Comparison of ENCODE assay signal across 38 cellular contexts in the genomic region with DNA sequence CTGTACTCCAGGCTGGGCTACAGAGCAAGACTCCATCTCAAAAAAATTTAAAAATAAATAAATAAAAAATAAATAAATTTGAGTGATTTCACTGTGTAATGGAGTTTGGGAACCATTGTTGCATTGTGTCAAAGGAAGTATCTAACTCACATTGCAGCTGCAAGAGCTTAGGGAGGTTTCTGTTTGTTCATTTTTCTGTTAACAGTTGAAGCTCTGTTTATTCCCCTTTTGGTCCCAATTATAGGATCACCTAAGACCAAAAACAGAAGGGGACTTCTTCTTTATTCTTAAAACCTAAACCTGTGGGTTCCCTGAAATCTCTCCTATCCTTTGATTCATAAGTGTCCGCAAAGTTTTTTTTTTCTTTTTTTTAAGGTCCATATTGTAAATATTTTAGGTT. TPM values are rescaled to one million over a fixed set of nuclear protein-coding genes. Genes with fewer than 3 reads are reported as not detected.
DNase-seq lines count a peak whose midpoint lies in the region; FAIRE-seq and TF ChIP-seq lines count a peak whose summit lies in the region.
"Had no signal": no experiment of that assay in that cellular context is flagged by ENCODE, and none has a peak within 500 bp of the region (broad histone marks: within the 10 kb centered on the region; RNA-seq: fewer than 3 reads in every experiment).

No MANE protein-coding gene starts in this region.

- FAIRE-seq in urothelium cell line (lab: Jason Lieb, UNC), result no peak
- FAIRE-seq: A204.1, A549, D721Med had no signal

- H3K79me2 ChIP-seq in DOHH2 (ENCODE audit: control insufficient read depth, low read length) (no peaks in the 10 kb centered on the region), OCI-LY7 (ENCODE audit: insufficient read depth, low read depth, low read length) (peaks cover 78% of the 10 kb centered on the region)

- H3K9ac ChIP-seq in BLaER1, result no peak overlapping the region
- H3K9ac ChIP-seq: BLaER1 treated with 17β-estradiol and CSF1 and Interleukin-3, amounts not matched to agents 10 nM and 100 nM had no signal

- peak overlapping the region; percentile 6; the same call in 1 of the 2 replicates for H3K4me2 ChIP-seq in BLaER1
- peak overlapping the region; percentile 37 for H3K4me2 ChIP-seq in DOHH2 (ENCODE audit: low read length)
- peak overlapping the region; percentile 68 for H3K4me2 ChIP-seq in OCI-LY7 (ENCODE audit: low read length)
- H3K4me2 ChIP-seq: A549 had no signal

- CTCF ChIA-PET in OCI-LY7 (lab: Charles Lee; ENCODE audit: unreplicated experiment), result interaction anchor here (0.9 kb wide), 1 partner anchor 26 kb away, joined by 3 read pairs; no protein-coding TSS in a partner anchor

- H3K27me3 ChIP-seq in BLaER1 (no peaks in the 10 kb centered on the region), DOHH2 (ENCODE audit: control insufficient read depth, low read length) (0 out of 2 replicates have a peak, but pooled peaks cover 3% of the 10 kb centered on the region)
- H3K27me3 ChIP-seq: BE2C; BLaER1 treated with 17β-estradiol and CSF1 and Interleukin-3, amounts not matched to agents 10 nM and 100 nM had no signal

- no peaks in the 10 kb centered on the region for H4K20me1 ChIP-seq in BLaER1
- no peaks in the 10 kb centered on the region for H4K20me1 ChIP-seq in DOHH2 (ENCODE audit: control insufficient read depth, insufficient read depth, low read depth, low read length)
- no peaks in the 10 kb centered on the region for H4K20me1 ChIP-seq in OCI-LY7 (ENCODE audit: insufficient read depth, low read length)
- H4K20me1 ChIP-seq: BLaER1 treated with 17β-estradiol and CSF1 and Interleukin-3, amounts not matched to agents 10 nM and 100 nM had no signal

- H3K36me3 ChIP-seq in BLaER1, result no peaks in the 10 kb centered on the region
- H3K36me3 ChIP-seq in DOHH2 (ENCODE audit: control insufficient read depth, low read length), result no peaks in the 10 kb centered on the region
- H3K36me3 ChIP-seq in OCI-LY7 (ENCODE audit: insufficient read depth, low read length), result peaks cover 18% of the 10 kb centered on the region
- H3K36me3 ChIP-seq: BE2C; BLaER1 treated with 17β-estradiol and CSF1 and Interleukin-3, amounts not matched to agents 10 nM and 100 nM had no signal

- DNase-seq in NAMALWA (ENCODE audit: low spot score) (peak; percentile 62), OCI-LY7 (ENCODE audit: low spot score) (peak; percentile 83), nucleus accumbens (lab: John Stamatoyannopoulos, UW) (no peak), urothelium cell line (ENCODE audit: low spot score) (no peak), nephron progenitor cell (no peak), NCI-H526 (lab: John Stamatoyannopoulos, UW) (no peak)
- DNase-seq: 8988T; ACHN; AML-193; BE2C; C1 segment of cervical spinal cord; Caco-2; Calu3; CD4-positive, alpha-beta memory T cell; CD4-positive, alpha-beta T cell; CD4-positive, CD25-positive, alpha-beta regulatory T cell; CD8-positive, alpha-beta memory T cell; CD8-positive, alpha-beta T cell; COR-L47; DMS 273 treated with DMSO at 0.1 percent for 48 hours; DMS153; DMS53; DMS79; DMS79 treated with DMSO at 0.1 percent for 48 hours; DND-41; EL had no signal

- no peak for TF ChIP-seq CTCF in DOHH2 (IDR thresholded peaks at IDR 0.05; ENCODE audit: low read depth, low read length, poor library complexity, severe bottlenecking)
- no peak for TF ChIP-seq CTCF in OCI-LY7 (conservative IDR thresholded peaks at IDR 0.05; ENCODE audit: low read length)
- TF ChIP-seq CTCF in nephron progenitor cell (IDR thresholded peaks at IDR 0.05), result no peak

- no peaks in the 10 kb centered on the region for H3K4me1 Mint-ChIP-seq in nephron progenitor cell
- H3K4me1 Mint-ChIP-seq: CD14-positive monocyte; CD4-positive, alpha-beta memory T cell; CD4-positive, CD25-positive, alpha-beta regulatory T cell; CD8-positive, alpha-beta memory T cell had no signal

- intact Hi-C loops in OCI-LY7 (cut with micrococcal nuclease; ENCODE audit: unreplicated experiment), result no loop called here

- peaks cover 7% of the 10 kb centered on the region for H3K36me3 Mint-ChIP-seq in nephron progenitor cell (ENCODE audit: low read depth)
- H3K36me3 Mint-ChIP-seq: CD14-positive monocyte; CD4-positive, alpha-beta memory T cell; CD4-positive, CD25-positive, alpha-beta regulatory T cell; CD8-positive, alpha-beta memory T cell; CD8-positive, alpha-beta T cell had no signal

- H2AFZ ChIP-seq in OCI-LY7 (ENCODE audit: low read length), result peak overlapping the region; percentile 17; the same call in 1 of the 2 replicates

- H3K9me2 ChIP-seq in DOHH2 (replicated peaks; ENCODE audit: control insufficient read depth, low read length) (no peaks in the 10 kb centered on the region), OCI-LY7 (ENCODE audit: insufficient read depth, low read length) (no peaks in the 10 kb centered on the region)

- peaks cover 14% of the 10 kb centered on the region; the same call in 1 of the 2 replicates for H3K4me1 ChIP-seq in BLaER1
- peaks cover 58% of the 10 kb centered on the region for H3K4me1 ChIP-seq in DOHH2 (ENCODE audit: control insufficient read depth, low read length)
- H3K4me1 ChIP-seq in OCI-LY7 (ENCODE audit: insufficient read depth, low read length, poor library complexity, severe bottlenecking), result peaks cover 71% of the 10 kb centered on the region
- H3K4me1 ChIP-seq: A549, BE2C, Caco-2 had no signal

- BruUV-seq in OCI-LY7 (replicated peaks; lab: Mats Ljungman, UMichigan), result TSS peak; percentile 23

- no peaks in the 10 kb centered on the region for H3K9me3 ChIP-seq in BLaER1
- no peaks in the 10 kb centered on the region for H3K9me3 ChIP-seq in DOHH2 (ENCODE audit: control insufficient read depth, insufficient read depth, low read length)
- 0 out of 2 replicates have a peak, but pooled peaks cover 5% of the 10 kb centered on the region for H3K9me3 ChIP-seq in OCI-LY7 (ENCODE audit: low read length)
- H3K9me3 ChIP-seq: A549; BE2C; BLaER1 treated with 17β-estradiol and CSF1 and Interleukin-3, amounts not matched to agents 10 nM and 100 nM; Caco-2 had no signal

- H3F3A ChIP-seq in DOHH2 (ENCODE audit: control insufficient read depth, insufficient read depth), result peaks cover 4% of the 10 kb centered on the region; the same call in 1 of the 2 replicates

- H3K27me3 Mint-ChIP-seq in nephron progenitor cell (ENCODE audit: low read depth, poor library complexity), result no peaks in the 10 kb centered on the region

- H3K4me3 ChIP-seq in BLaER1 (no peak overlapping the region), DOHH2 (ENCODE audit: low read length) (peak overlapping the region; percentile 38), OCI-LY7 (ENCODE audit: low read depth, low read length, poor library complexity, severe bottlenecking) (peak overlapping the region; percentile 42)
- H3K4me3 ChIP-seq: A549; BLaER1 treated with 17β-estradiol and CSF1 and Interleukin-3, amounts not matched to agents 10 nM and 100 nM had no signal

- H3K27ac ChIP-seq in BLaER1 (no peak overlapping the region), DOHH2 (ENCODE audit: low read depth, low read length) (peak overlapping the region; percentile 89), OCI-LY7 (ENCODE audit: low read depth, low read length, poor library complexity, severe bottlenecking) (peak overlapping the region; percentile 97)
- H3K27ac ChIP-seq: 22Rv1; A549; BLaER1 treated with 17β-estradiol and CSF1 and Interleukin-3, amounts not matched to agents 10 nM and 100 nM; C4-2B had no signal

- POLR2A ChIA-PET in OCI-LY7 (lab: Charles Lee), result interaction anchor here (1.2 kb wide), 1 partner anchor 29 kb away, joined by 4 read pairs; no protein-coding TSS in a partner anchor

- H3K9me3 Mint-ChIP-seq in nephron progenitor cell, result peaks cover 12% of the 10 kb centered on the region
- H3K9me3 Mint-ChIP-seq: CD14-positive monocyte; CD4-positive, alpha-beta memory T cell; CD4-positive, alpha-beta T cell; CD8-positive, alpha-beta memory T cell; CD8-positive, alpha-beta T cell had no signal

- no peak overlapping the region for H3K4me3 Mint-ChIP-seq in nephron progenitor cell
- H3K4me3 Mint-ChIP-seq: B cell; CD14-positive monocyte; CD4-positive, alpha-beta memory T cell; CD4-positive, alpha-beta T cell; CD4-positive, CD25-positive, alpha-beta regulatory T cell; CD8-positive, alpha-beta memory T cell; CD8-positive, alpha-beta T cell had no signal

- no peak overlapping the region for H3K27ac Mint-ChIP-seq in nephron progenitor cell
- H3K27ac Mint-ChIP-seq: B cell; CD14-positive monocyte; CD4-positive, alpha-beta memory T cell; CD4-positive, alpha-beta T cell; CD4-positive, CD25-positive, alpha-beta regulatory T cell; CD8-positive, alpha-beta memory T cell; CD8-positive, alpha-beta T cell had no signal

RNA-seq across cellular contexts. Expression of gene PCAT7, which starts 28.6 kb away (rescaled TPM):
- 1.8 and 2.9 TPM in 2 replicates for total RNA-seq in OCI-LY7 (2014; rRNA removed; shearing (Covaris generic))
- total RNA-seq in OCI-LY7 (2022), result 2.5 and 3.2 TPM in 2 replicates
- total RNA-seq: A673; B cell; CD4-positive, alpha-beta memory T cell; CD4-positive, alpha-beta T cell; CD4-positive, CD25-positive, alpha-beta regulatory T cell; CD8-positive, alpha-beta memory T cell; CD8-positive, alpha-beta T cell; Daoy had no signal

Comparison
In these comparisons a context has a peak if more than half of its experiments do, and no peak if none do; other contexts are left out.
1. H3K4me2 ChIP-seq: peak in every context shown above with its lines; median percentile 68 in OCI-LY7; 37 in DOHH2; 6 in BLaER1.
2. DNase-seq: peak in NAMALWA (single experiment) and OCI-LY7 (single experiment); none in nucleus accumbens (0 of 56), urothelium cell line (single experiment), nephron progenitor cell (single experiment) and NCI-H526 (0 of 2).